In the genomic region with DNA sequence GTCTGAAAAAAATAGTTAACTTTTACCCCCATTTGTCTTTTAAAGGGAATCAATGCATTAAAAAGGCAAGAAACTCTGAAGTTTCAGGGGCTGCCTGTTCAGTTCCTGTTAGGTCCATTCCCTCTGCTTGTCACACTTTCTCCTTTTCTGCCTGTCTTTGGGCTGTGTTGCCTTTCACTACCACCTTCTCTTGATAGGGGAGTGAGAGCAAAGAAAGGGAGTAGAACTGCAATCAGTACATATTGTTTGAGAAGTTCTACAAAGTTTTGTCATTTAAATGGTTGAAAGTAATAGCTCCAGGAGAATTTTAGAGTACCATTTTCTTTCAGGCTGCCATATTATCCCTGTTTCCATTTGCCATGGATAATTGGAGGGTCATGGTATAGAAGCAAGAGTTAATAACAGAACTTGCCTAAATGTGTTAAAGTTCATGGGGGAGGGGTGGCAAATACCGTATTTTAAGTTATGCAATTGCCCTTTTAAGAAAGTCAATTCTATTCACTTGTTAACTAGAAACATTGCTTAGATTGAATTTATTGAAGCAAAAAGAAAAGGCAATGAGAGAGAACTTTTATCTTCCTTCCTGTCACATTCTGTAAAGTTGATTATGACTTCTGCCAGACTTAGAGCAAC, we compare ENCODE assay signal across 14 cellular contexts.
"Had no signal": no experiment of that assay in that cellular context is flagged by ENCODE, and none has a peak within 500 bp of the region (broad histone marks: within the 10 kb centered on the region; RNA-seq: fewer than 3 reads in every experiment).

No MANE protein-coding gene starts in this region.

- H3K4me3 Mint-ChIP-seq: nephron; stimulated activated memory B cell treated with anti-CD40 and anti-IgM and Interleukin-4, amounts not matched to agents 10 μg/mL and 1 μg/mL and 100 μg/mL, for 72 hours; type B pancreatic cell had no signal

- H3K9me3 Mint-ChIP-seq: activated T-helper 2 cell treated with anti-CD3 and anti-CD28 coated beads, Interferon-gamma antibody, Interleukin-2, Interleukin-4, amounts not matched to agents 10 μg/mL and 5 μg/mL and 100 μg/mL, durations not matched to agents 14 hours and 24 hours and 36 hours; nephron; stimulated activated memory B cell treated with anti-CD40 and anti-IgM and Interleukin-4, amounts not matched to agents 10 μg/mL and 1 μg/mL and 100 μg/mL, for 72 hours; type B pancreatic cell had no signal

- H3K4me3 ChIP-seq: psoas muscle, spleen, suprapubic skin had no signal

- H3K27me3 Mint-ChIP-seq: stimulated activated memory B cell treated with anti-CD40 and anti-IgM and Interleukin-4, amounts not matched to agents 10 μg/mL and 1 μg/mL and 100 μg/mL, for 72 hours; type B pancreatic cell had no signal

- H3K4me1 ChIP-seq: spleen had no signal

- H3K27me3 ChIP-seq: spleen, suprapubic skin had no signal

- DNase-seq: activated naive CD4-positive, alpha-beta T cell treated with anti-CD3 and anti-CD28 coated beads, Interleukin-2, amount 50 U/mL, for 16 hours; left colon; psoas muscle; spleen; stimulated activated CD4-positive, alpha-beta T cell treated with anti-CD3 and anti-CD28 coated beads, Interleukin-1b, Interleukin-23, amount 100 ng/mL, for 48 hours; T-helper 2 cell had no signal

- H3K27ac Mint-ChIP-seq: activated T-helper 2 cell treated with anti-CD3 and anti-CD28 coated beads, Interferon-gamma antibody, Interleukin-2, Interleukin-4, amounts not matched to agents 10 μg/mL and 5 μg/mL and 100 μg/mL, durations not matched to agents 14 hours and 24 hours and 36 hours; stimulated activated memory B cell treated with anti-CD40 and anti-IgM and Interleukin-4, amounts not matched to agents 10 μg/mL and 1 μg/mL and 100 μg/mL, for 72 hours; type B pancreatic cell had no signal

- H3K9me3 ChIP-seq: psoas muscle, spleen, suprapubic skin had no signal

- H3K27ac ChIP-seq: psoas muscle, suprapubic skin had no signal

- H3K4me1 Mint-ChIP-seq: stimulated activated memory B cell treated with anti-CD40 and anti-IgM and Interleukin-4, amounts not matched to agents 10 μg/mL and 1 μg/mL and 100 μg/mL, for 72 hours had no signal

- ATAC-seq: activated CD4-positive, CD25-positive, alpha-beta regulatory T cell treated with anti-CD3 and anti-CD28 coated beads, Interleukin-2, amount 50 U/mL, for 24 hours; esophagus mucosa; left colon; psoas muscle; sciatic nerve; stimulated activated memory B cell treated with anti-CD40 and anti-IgM and Interleukin-4, amounts not matched to agents 10 μg/mL and 1 μg/mL and 100 μg/mL, for 72 hours had no signal
